ENCODE assay signal across 1 cellular context in the genomic region with DNA sequence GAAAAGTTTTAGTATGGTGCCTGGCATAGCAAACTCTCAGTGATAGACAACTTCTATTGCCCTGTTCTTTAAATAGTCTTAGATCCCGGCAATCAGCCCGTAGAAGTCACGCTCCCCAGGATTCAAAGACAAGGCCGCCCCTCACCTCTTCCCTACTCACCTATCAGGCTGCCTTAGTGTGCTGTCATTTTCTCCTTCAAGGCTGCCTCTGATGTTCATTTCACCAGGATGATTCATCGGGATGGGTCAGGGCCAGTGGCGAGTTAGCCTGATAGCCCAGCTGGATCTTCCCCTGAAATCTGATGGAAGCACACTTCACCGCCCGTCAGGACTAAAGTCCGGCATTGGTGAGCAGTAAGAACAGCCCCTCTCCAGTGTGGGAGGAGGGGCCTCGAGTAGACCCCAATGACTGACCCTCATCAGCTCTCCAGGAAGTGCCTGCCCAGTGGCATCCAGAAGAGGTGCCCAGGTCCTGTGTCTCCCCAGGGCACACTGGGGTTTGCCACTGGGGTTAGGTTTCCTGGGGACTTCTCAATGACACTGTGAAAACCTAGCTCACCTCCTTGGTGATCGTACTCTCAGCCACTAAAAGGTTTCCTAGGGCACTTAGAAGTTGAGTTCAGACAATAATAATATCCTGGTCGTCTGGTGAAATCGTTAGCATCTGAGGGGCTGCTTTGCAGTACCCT.
TF ChIP-seq lines count a peak whose summit lies in the region.

No MANE protein-coding gene starts in this region.

TF ChIP-seq in K562, 482 proteins besides CTCF, POLR2A, EP300 and RAD21 (continued from another document):
- TF ChIP-seq JUND (IDR thresholded peaks at IDR 0.05; ENCODE audit: borderline replicate concordance, low read depth, low read length) (peak; percentile 62; the same call in 1 of the 2 replicates), JUND (tag; IDR thresholded peaks at IDR 0.05; ENCODE audit: borderline replicate concordance, low read depth, low read length) (peak; percentile 35; the same call in 1 of the 3 replicates), ARID1B (IDR thresholded peaks at IDR 0.05) (no peak), FOSL1 (tag; conservative IDR thresholded peaks at IDR 0.05) (peak; percentile 67), JUN (IDR thresholded peaks at IDR 0.05; ENCODE audit: borderline replicate concordance, low read depth, low read length) (0 out of 2 replicates have a peak, but pooled peaks have one; percentile 8), JUN (CRISPR knock-in tag; IDR thresholded peaks at IDR 0.05; ENCODE audit: borderline replicate concordance) (no peak)
- TF ChIP-seq, protein P1, sequence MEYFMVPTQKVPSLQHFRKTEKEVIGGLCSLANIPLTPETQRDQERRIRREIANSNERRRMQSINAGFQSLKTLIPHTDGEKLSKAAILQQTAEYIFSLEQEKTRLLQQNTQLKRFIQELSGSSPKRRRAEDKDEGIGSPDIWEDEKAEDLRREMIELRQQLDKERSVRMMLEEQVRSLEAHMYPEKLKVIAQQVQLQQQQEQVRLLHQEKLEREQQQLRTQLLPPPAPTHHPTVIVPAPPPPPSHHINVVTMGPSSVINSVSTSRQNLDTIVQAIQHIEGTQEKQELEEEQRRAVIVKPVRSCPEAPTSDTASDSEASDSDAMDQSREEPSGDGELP (CRISPR knock-in tag; IDR thresholded peaks at IDR 0.05; ENCODE audit: borderline replicate concordance) = peak; percentile 49
